ENCODE assay signal across 1 cellular context in the genomic region with DNA sequence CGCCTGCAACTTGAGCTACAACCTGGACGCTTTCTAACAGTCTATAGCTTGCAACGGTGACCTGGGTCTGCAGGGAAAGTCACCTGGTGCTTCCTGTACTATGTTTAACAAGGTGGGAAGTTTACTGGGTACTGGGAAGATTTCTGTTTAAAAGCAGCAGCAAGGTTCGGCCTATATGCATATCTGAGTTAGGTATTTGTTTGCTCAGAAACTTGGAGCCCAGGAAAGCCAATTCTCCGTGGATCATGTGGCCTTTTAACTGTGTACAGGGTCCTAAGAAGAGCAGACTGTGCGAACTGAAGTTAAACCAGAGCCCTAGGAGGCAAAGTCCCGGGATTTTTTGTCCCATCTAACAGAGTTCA.
TF ChIP-seq lines count a peak whose summit lies in the region.

No MANE protein-coding gene starts in this region.

TF ChIP-seq in GM23338, 12 proteins besides CTCF, POLR2A, EP300 and RAD21 (continued from another document):
- TF ChIP-seq, protein P1, sequence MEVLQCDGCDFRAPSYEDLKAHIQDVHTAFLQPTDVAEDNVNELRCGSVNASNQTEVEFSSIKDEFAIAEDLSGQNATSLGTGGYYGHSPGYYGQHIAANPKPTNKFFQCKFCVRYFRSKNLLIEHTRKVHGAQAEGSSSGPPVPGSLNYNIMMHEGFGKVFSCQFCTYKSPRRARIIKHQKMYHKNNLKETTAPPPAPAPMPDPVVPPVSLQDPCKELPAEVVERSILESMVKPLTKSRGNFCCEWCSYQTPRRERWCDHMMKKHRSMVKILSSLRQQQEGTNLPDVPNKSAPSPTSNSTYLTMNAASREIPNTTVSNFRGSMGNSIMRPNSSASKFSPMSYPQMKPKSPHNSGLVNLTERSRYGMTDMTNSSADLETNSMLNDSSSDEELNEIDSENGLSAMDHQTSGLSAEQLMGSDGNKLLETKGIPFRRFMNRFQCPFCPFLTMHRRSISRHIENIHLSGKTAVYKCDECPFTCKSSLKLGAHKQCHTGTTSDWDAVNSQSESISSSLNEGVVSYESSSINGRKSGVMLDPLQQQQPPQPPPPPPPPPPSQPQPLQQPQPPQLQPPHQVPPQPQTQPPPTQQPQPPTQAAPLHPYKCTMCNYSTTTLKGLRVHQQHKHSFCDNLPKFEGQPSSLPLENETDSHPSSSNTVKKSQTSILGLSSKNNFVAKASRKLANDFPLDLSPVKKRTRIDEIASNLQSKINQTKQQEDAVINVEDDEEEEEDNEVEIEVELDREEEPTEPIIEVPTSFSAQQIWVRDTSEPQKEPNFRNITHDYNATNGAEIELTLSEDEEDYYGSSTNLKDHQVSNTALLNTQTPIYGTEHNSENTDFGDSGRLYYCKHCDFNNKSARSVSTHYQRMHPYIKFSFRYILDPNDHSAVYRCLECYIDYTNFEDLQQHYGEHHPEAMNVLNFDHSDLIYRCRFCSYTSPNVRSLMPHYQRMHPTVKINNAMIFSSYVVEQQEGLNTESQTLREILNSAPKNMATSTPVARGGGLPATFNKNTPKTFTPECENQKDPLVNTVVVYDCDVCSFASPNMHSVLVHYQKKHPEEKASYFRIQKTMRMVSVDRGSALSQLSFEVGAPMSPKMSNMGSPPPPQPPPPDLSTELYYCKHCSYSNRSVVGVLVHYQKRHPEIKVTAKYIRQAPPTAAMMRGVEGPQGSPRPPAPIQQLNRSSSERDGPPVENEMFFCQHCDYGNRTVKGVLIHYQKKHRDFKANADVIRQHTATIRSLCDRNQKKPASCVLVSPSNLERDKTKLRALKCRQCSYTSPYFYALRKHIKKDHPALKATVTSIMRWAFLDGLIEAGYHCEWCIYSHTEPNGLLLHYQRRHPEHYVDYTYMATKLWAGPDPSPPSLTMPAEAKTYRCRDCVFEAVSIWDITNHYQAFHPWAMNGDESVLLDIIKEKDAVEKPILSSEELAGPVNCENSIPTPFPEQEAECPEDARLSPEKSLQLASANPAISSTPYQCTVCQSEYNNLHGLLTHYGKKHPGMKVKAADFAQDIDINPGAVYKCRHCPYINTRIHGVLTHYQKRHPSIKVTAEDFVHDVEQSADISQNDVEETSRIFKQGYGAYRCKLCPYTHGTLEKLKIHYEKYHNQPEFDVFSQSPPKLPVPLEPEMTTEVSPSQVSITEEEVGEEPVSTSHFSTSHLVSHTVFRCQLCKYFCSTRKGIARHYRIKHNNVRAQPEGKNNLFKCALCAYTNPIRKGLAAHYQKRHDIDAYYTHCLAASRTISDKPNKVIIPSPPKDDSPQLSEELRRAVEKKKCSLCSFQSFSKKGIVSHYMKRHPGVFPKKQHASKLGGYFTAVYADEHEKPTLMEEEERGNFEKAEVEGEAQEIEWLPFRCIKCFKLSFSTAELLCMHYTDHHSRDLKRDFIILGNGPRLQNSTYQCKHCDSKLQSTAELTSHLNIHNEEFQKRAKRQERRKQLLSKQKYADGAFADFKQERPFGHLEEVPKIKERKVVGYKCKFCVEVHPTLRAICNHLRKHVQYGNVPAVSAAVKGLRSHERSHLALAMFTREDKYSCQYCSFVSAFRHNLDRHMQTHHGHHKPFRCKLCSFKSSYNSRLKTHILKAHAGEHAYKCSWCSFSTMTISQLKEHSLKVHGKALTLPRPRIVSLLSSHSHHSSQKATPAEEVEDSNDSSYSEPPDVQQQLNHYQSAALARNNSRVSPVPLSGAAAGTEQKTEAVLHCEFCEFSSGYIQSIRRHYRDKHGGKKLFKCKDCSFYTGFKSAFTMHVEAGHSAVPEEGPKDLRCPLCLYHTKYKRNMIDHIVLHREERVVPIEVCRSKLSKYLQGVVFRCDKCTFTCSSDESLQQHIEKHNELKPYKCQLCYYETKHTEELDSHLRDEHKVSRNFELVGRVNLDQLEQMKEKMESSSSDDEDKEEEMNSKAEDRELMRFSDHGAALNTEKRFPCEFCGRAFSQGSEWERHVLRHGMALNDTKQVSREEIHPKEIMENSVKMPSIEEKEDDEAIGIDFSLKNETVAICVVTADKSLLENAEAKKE (CRISPR knock-in tag; IDR thresholded peaks at IDR 0.05): no peak
- TF ChIP-seq CREB1 (CRISPR knock-in tag; IDR thresholded peaks at IDR 0.05; ENCODE audit: low read depth) (no peak), STAT1 (IDR thresholded peaks at IDR 0.05; ENCODE audit: unreplicated experiment) (no peak), EZH2phosphoT487 (IDR thresholded peaks at IDR 0.05; ENCODE audit: unreplicated experiment) (no peak), ZNF114 (CRISPR knock-in tag; IDR thresholded peaks at IDR 0.05) (no peak)
- TF ChIP-seq, protein P2, sequence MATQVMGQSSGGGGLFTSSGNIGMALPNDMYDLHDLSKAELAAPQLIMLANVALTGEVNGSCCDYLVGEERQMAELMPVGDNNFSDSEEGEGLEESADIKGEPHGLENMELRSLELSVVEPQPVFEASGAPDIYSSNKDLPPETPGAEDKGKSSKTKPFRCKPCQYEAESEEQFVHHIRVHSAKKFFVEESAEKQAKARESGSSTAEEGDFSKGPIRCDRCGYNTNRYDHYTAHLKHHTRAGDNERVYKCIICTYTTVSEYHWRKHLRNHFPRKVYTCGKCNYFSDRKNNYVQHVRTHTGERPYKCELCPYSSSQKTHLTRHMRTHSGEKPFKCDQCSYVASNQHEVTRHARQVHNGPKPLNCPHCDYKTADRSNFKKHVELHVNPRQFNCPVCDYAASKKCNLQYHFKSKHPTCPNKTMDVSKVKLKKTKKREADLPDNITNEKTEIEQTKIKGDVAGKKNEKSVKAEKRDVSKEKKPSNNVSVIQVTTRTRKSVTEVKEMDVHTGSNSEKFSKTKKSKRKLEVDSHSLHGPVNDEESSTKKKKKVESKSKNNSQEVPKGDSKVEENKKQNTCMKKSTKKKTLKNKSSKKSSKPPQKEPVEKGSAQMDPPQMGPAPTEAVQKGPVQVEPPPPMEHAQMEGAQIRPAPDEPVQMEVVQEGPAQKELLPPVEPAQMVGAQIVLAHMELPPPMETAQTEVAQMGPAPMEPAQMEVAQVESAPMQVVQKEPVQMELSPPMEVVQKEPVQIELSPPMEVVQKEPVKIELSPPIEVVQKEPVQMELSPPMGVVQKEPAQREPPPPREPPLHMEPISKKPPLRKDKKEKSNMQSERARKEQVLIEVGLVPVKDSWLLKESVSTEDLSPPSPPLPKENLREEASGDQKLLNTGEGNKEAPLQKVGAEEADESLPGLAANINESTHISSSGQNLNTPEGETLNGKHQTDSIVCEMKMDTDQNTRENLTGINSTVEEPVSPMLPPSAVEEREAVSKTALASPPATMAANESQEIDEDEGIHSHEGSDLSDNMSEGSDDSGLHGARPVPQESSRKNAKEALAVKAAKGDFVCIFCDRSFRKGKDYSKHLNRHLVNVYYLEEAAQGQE (IDR thresholded peaks at IDR 0.05; ENCODE audit: unreplicated experiment): no peak
TF ChIP-seq in GM23338: peak in this region for 0.
